In genomic region chr17:82858376-82859126, GRCh38 we compare ENCODE assay signal across 9 cellular contexts. TPM values are rescaled to one million over a fixed set of nuclear protein-coding genes. Genes with fewer than 3 reads are reported as not detected.
DNase-seq lines count a peak whose midpoint lies in the region; ATAC-seq and TF ChIP-seq lines count a peak whose summit lies in the region.
"Had no signal": no experiment of that assay in that cellular context is flagged by ENCODE, and none has a peak within 500 bp of the region (broad histone marks: within the 10 kb centered on the region; RNA-seq: fewer than 3 reads in every experiment).

No MANE protein-coding gene starts in this region.

- intact Hi-C loops in spleen (cut with DNase I; ENCODE audit: low total_unique reads) (no loop called here), sciatic nerve (cut with DNase I) (no loop called here)

- ATAC-seq in HG03442 (IDR thresholded peaks at IDR 0.05; ENCODE audit: unreplicated experiment) = no peak
- ATAC-seq in sciatic nerve = no peak

- H3K27ac ChIP-seq in epithelial cell of prostate (peak overlapping the region; percentile 84), spleen (peak overlapping the region; percentile 29 to 87 (median 78))

- H3K27me3 ChIP-seq in spleen (replicated peaks in 1 of 7) = no peaks in the 10 kb centered on the region

- H3K9me3 ChIP-seq in spleen = no peaks in the 10 kb centered on the region

- TF ChIP-seq POLR2A in spleen (IDR thresholded peaks at IDR 0.05) = no peak

- peak; percentile 91 for DNase-seq in HPDE6-E6E7 (ENCODE audit: extremely low spot score)
- peak; percentile 32 to 43 for DNase-seq in activated CD4-positive, alpha-beta T cell treated with anti-CD3 and anti-CD28 coated beads, Interleukin-2, amount 50 U/mL, for 4 hours
- DNase-seq in epithelial cell of prostate (ENCODE audit: low read depth, low spot score) = no peak
- DNase-seq in spleen = no peak
- no peak for DNase-seq in SHP77 (lab: John Stamatoyannopoulos, UW)
- no peak for DNase-seq in sciatic nerve (ENCODE audit: low spot score)
- DNase-seq in NCI-H128 (lab: John Stamatoyannopoulos, UW; ENCODE audit: unreplicated experiment) = no peak
- DNase-seq: NCI-H446 treated with DMSO at 0.1 percent for 48 hours had no signal

- WGBS in spleen, 5 donors = 85 to 88% (median 87%) methylated on average over 22 to 28 of the region's 28 CpGs

- no peak for TF ChIP-seq CTCF in spleen (IDR thresholded peaks at IDR 0.05 in 8 of 11, conservative IDR thresholded peaks at IDR 0.05 in 3 of 11)

- no peak overlapping the region for H3K4me3 ChIP-seq in spleen

- peaks cover 28 to 55% (median 37%) of the 10 kb centered on the region in 6 donors for H3K4me1 ChIP-seq in spleen

- peaks cover 0 to 11% (median 0%) of the 10 kb centered on the region in 6 donors for H3K36me3 ChIP-seq in spleen

RNA-seq across cellular contexts. Expression of gene ZNF750, which starts 18.7 kb away (rescaled TPM):
- total RNA-seq in spleen (under 1 TPM in 2 of 7 donors, not detected in 5; 0.12 to 0.13 TPM), sciatic nerve (not detected)
- under 1 TPM; 0.05 to 0.16 (median 0.15) TPM for polyA plus RNA-seq in spleen

Comparison
In these comparisons a context has a peak if more than half of its experiments do, and no peak if none do; other contexts are left out.
1. DNase-seq: peak in HPDE6-E6E7 (single experiment) and activated CD4-positive, alpha-beta T cell treated with anti-CD3 and anti-CD28 coated beads, Interleukin-2, amount 50 U/mL, for 4 hours (2 of 2); none in epithelial cell of prostate (single experiment), spleen (single experiment), SHP77 (0 of 2), sciatic nerve (single experiment) and NCI-H128 (single experiment).